Comparison of ENCODE assay signal across 12 cellular contexts in the genomic region with DNA sequence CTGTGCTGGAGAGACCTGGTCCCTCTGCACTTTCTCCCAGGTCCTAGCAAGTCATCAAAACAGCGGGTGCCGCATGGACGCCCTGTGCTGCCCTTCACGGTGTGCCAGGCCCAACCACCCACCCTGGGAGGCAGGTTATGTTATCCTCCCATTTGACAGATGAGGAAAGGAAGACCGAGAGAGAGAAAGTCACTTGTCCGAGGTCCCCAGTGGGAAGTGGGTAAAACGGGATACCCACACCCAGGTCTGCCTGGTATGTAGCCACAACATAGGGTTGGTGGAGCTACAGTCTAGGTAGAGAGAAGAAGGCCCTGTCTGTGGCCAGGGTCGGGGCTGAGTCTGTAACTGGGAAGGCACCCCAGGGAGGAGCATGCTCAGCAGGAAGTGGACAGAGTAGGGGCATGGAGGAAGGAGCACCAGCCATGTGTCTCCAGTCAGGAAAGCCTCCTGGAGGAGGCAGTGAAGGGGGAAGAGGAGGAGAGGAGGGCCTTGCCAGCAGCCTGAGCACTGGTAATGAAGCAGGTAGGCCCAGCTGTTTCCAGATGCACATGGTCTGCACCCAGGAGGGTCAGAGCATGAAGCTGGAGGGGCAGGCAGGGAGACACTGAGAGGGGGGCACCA.
DNase-seq lines count a peak whose midpoint lies in the region; ATAC-seq, FAIRE-seq and TF ChIP-seq lines count a peak whose summit lies in the region.
"Had no signal": no experiment of that assay in that cellular context is flagged by ENCODE, and none has a peak within 500 bp of the region (broad histone marks: within the 10 kb centered on the region; RNA-seq: fewer than 3 reads in every experiment).

No MANE protein-coding gene starts in this region.

- TF ChIP-seq CTCF in RWPE2 (IDR thresholded peaks at IDR 0.05; ENCODE audit: poor library complexity, severe bottlenecking) (no peak), gastroesophageal sphincter (IDR thresholded peaks at IDR 0.05) (no peak), mucosa of descending colon (IDR thresholded peaks at IDR 0.05) (no peak)

- H3K9me3 ChIP-seq in RWPE2 (ENCODE audit: severe bottlenecking): no peaks in the 10 kb centered on the region
- H3K9me3 ChIP-seq in gastroesophageal sphincter: no peaks in the 10 kb centered on the region
- no peaks in the 10 kb centered on the region for H3K9me3 ChIP-seq in small intestine (ENCODE audit: control insufficient read depth, low read depth)
- H3K9me3 ChIP-seq in mucosa of descending colon: no peaks in the 10 kb centered on the region
- H3K9me3 ChIP-seq: body of pancreas had no signal

- DNase-seq in activated CD4-positive, alpha-beta T cell treated with anti-CD3 and anti-CD28 coated beads for 36 hours: peak; percentile 22
- no peak for DNase-seq in activated CD4-positive, alpha-beta T cell treated with anti-CD3 and anti-CD28 coated beads for 48 hours
- DNase-seq in RWPE2 (ENCODE audit: low spot score): peak; percentile 31
- DNase-seq in small intestine: no peak
- no peak for DNase-seq in mucosa of descending colon
- no peak for DNase-seq in NCI-H146 treated with DMSO at 0.1 percent for 48 hours (lab: John Stamatoyannopoulos, UW; ENCODE audit: unreplicated experiment)
- DNase-seq in UCSD-AML1 (lab: John Stamatoyannopoulos, UW; ENCODE audit: unreplicated experiment): no peak
- DNase-seq: DMS153, NCI-H1105 had no signal

- H3K4me3 Mint-ChIP-seq in activated CD4-positive, alpha-beta T cell treated with anti-CD3 and anti-CD28 coated beads for 36 hours: no peak overlapping the region

- peaks cover 21% of the 10 kb centered on the region for H3K4me1 ChIP-seq in RWPE2 (ENCODE audit: insufficient read depth, poor library complexity, severe bottlenecking)
- H3K4me1 ChIP-seq in gastroesophageal sphincter: peaks cover 0 to 37% (median 12%) of the 10 kb centered on the region in 3 donors
- H3K4me1 ChIP-seq in small intestine (ENCODE audit: control insufficient read depth in 2 of 2, insufficient read depth in 1 of 2, low read depth in 1 of 2, low read length in 1 of 2): peaks cover 10 to 24% of the 10 kb centered on the region in 2 donors
- H3K4me1 ChIP-seq in mucosa of descending colon (ENCODE audit: low read depth): peaks cover 34% of the 10 kb centered on the region

- no peak for FAIRE-seq in small intestine (lab: Jason Lieb, UNC)
- FAIRE-seq: islet of Langerhans had no signal

- TF ChIP-seq POLR2A in gastroesophageal sphincter (IDR thresholded peaks at IDR 0.05): no peak

- POLR2A ChIA-PET in activated CD4-positive, alpha-beta T cell treated with anti-CD3 and anti-CD28 coated beads for 36 hours (lab: Charles Lee): interaction anchor here (0.5 to 1.3 kb wide), 3 partner anchors 98 to 383 kb away, joined by 3 read pairs; a partner anchor contains a TSS

- H3K4me1 Mint-ChIP-seq in activated CD4-positive, alpha-beta T cell treated with anti-CD3 and anti-CD28 coated beads for 36 hours: peaks cover 67% of the 10 kb centered on the region

- H3K36me3 Mint-ChIP-seq in activated CD4-positive, alpha-beta T cell treated with anti-CD3 and anti-CD28 coated beads for 36 hours (ENCODE audit: low read depth): peaks cover 2% of the 10 kb centered on the region

- CTCF ChIA-PET in activated CD4-positive, alpha-beta T cell treated with anti-CD3 and anti-CD28 coated beads for 36 hours (lab: Charles Lee): interaction anchor here (0.6 to 16.9 kb wide), 24 partner anchors 11 to 412 kb away, joined by 3 to 239 read pairs (median 4); a partner anchor contains a TSS

- WGBS in gastroesophageal sphincter (ENCODE audit: low coverage in 1 of 2), 2 donors: 93% methylated on average over 3 of the region's 8 CpGs; no CpG with 5 or more reads in 1 of the 2 donors
- 77 to 86% (median 83%) methylated on average over 8 of the region's 8 CpGs for WGBS in small intestine, 3 donors

- no peaks in the 10 kb centered on the region for H3K9me3 Mint-ChIP-seq in activated CD4-positive, alpha-beta T cell treated with anti-CD3 and anti-CD28 coated beads for 36 hours (ENCODE audit: low read depth)

- TF ChIP-seq EP300 in gastroesophageal sphincter (IDR thresholded peaks at IDR 0.05): no peak

- no peak for ATAC-seq in activated CD4-positive, alpha-beta T cell treated with anti-CD3 and anti-CD28 coated beads for 36 hours
- ATAC-seq in RWPE2 (ENCODE audit: low read depth) (no peak), gastroesophageal sphincter (no peak), mucosa of descending colon (no peak)
- ATAC-seq: body of pancreas had no signal

- intact Hi-C loops in activated CD4-positive, alpha-beta T cell treated with anti-CD3 and anti-CD28 coated beads for 36 hours (cut with DNase I, micrococcal nuclease): loop anchor here (1.0 to 10.0 kb wide), 7 partner anchors 69 to 414 kb away; no protein-coding TSS in a partner anchor
- intact Hi-C loops in mucosa of descending colon (cut with DNase I, micrococcal nuclease): no loop called here

- peak overlapping the region; percentile 94 for H3K27ac ChIP-seq in RWPE2 (ENCODE audit: poor library complexity, severe bottlenecking)
- peak overlapping the region in 3 of 4 donors; percentile 24 to 48 (median 39) for H3K27ac ChIP-seq in gastroesophageal sphincter
- H3K27ac ChIP-seq in small intestine (ENCODE audit: low read depth in 1 of 2, low read length in 1 of 2): peak overlapping the region; percentile 50 to 91

- H3K4me3 ChIP-seq in RWPE2 (ENCODE audit: severe bottlenecking): no peak overlapping the region
- H3K4me3 ChIP-seq in gastroesophageal sphincter: no peak overlapping the region
- no peak overlapping the region for H3K4me3 ChIP-seq in small intestine (ENCODE audit: low read depth in 1 of 2, low read length in 2 of 2)
- no peak overlapping the region for H3K4me3 ChIP-seq in mucosa of descending colon
- H3K4me3 ChIP-seq: body of pancreas had no signal

- H3K36me3 ChIP-seq in RWPE2 (ENCODE audit: low read depth): no peaks in the 10 kb centered on the region
- no peaks in the 10 kb centered on the region for H3K36me3 ChIP-seq in gastroesophageal sphincter
- H3K36me3 ChIP-seq in small intestine (ENCODE audit: control insufficient read depth in 2 of 2, insufficient read depth in 2 of 2, low read length in 2 of 2): no peaks in the 10 kb centered on the region
- no peaks in the 10 kb centered on the region for H3K36me3 ChIP-seq in mucosa of descending colon (ENCODE audit: low read depth)

- peak overlapping the region; percentile 78 for H3K27ac Mint-ChIP-seq in activated CD4-positive, alpha-beta T cell treated with anti-CD3 and anti-CD28 coated beads for 36 hours

- no peaks in the 10 kb centered on the region for H3K27me3 ChIP-seq in RWPE2 (ENCODE audit: insufficient read depth, poor library complexity, severe bottlenecking)
- no peaks in the 10 kb centered on the region for H3K27me3 ChIP-seq in gastroesophageal sphincter
- H3K27me3 ChIP-seq in small intestine (ENCODE audit: control insufficient read depth in 2 of 2, insufficient read depth in 2 of 2, low read length in 2 of 2): no peaks in the 10 kb centered on the region
- H3K27me3 ChIP-seq: body of pancreas had no signal

- no peaks in the 10 kb centered on the region for H3K27me3 Mint-ChIP-seq in activated CD4-positive, alpha-beta T cell treated with anti-CD3 and anti-CD28 coated beads for 36 hours

Comparison
In these comparisons a context has a peak if more than half of its experiments do, and no peak if none do; other contexts are left out.
1. DNase-seq: peak in activated CD4-positive, alpha-beta T cell treated with anti-CD3 and anti-CD28 coated beads for 36 hours (single experiment) and RWPE2 (single experiment); none in activated CD4-positive, alpha-beta T cell treated with anti-CD3 and anti-CD28 coated beads for 48 hours (single experiment), small intestine (single experiment), mucosa of descending colon (0 of 3), NCI-H146 treated with DMSO at 0.1 percent for 48 hours (single experiment) and UCSD-AML1 (single experiment).
2. H3K27ac ChIP-seq: peak in every context shown above with its lines; median percentile 94 in RWPE2; 70 in small intestine; 39 in gastroesophageal sphincter.
3. intact Hi-C loops: an anchor here in activated CD4-positive, alpha-beta T cell treated with anti-CD3 and anti-CD28 coated beads for 36 hours (1.0 to 10.0 kb wide); none called in mucosa of descending colon.